In the genomic region with DNA sequence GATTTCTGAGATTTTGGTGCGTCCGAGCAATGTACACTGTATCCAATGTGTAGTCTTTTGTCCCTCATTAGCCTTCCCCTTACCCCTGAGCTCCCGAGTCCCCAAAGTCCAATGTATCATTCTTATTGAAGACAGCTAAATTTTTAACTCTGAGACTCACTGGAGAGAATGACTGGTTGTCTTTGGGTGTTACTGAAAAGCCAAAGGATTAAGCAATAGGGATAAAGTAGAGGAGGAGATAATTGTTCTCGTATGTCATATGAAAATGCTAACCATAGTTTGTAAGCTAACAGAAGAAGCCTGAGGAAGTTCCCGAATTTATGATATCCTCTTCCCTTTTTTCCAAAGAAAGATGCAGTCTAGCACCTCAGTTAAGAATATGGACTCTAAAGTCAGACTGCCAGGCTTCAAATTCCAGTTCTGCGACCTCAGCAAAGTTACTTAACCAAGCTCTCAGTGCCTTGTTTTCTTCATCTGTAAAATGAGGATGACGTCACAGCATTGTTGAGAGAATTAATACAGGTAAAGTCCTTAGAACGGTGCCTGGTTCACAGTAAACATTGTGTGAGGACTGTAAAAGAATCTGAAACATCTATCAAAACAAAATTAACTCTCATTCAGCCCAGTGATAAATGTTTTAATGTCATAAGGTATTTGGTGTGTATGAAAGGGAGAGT, we compare ENCODE assay signal across 11 cellular contexts. TPM values are rescaled to one million over a fixed set of nuclear protein-coding genes. Genes with fewer than 3 reads are reported as not detected.
DNase-seq lines count a peak whose midpoint lies in the region; ATAC-seq and TF ChIP-seq lines count a peak whose summit lies in the region.
"Had no signal": no experiment of that assay in that cellular context is flagged by ENCODE, and none has a peak within 500 bp of the region (broad histone marks: within the 10 kb centered on the region; RNA-seq: fewer than 3 reads in every experiment).

No MANE protein-coding gene starts in this region.

- TF ChIP-seq CTCF in WTC11 (IDR thresholded peaks at IDR 0.05) (no peak), gastroesophageal sphincter (IDR thresholded peaks at IDR 0.05) (no peak), glutamatergic neuron (IDR thresholded peaks at IDR 0.05; ENCODE audit: partially characterized antibody, unreplicated experiment) (no peak), testis (IDR thresholded peaks at IDR 0.05) (no peak)

- peaks cover 2% of the 10 kb centered on the region for H3K27me3 Mint-ChIP-seq in activated CD8-positive, alpha-beta memory T cell treated with anti-CD3 and anti-CD28 coated beads, Interleukin-2, amount 10 ng/mL, durations not matched to agents 7 days and 5 days
- H3K27me3 Mint-ChIP-seq in WTC11 (ENCODE audit: low read depth): no peaks in the 10 kb centered on the region; the same call in 1 of the 2 replicates
- peaks cover 0 to 8% of the 10 kb centered on the region in 2 donors for H3K27me3 Mint-ChIP-seq in stimulated activated naive B cell treated with anti-CD40 and anti-IgM and Interleukin-4, amounts not matched to agents 10 μg/mL and 1 μg/mL and 100 μg/mL, for 72 hours
- peaks cover 3% of the 10 kb centered on the region for H3K27me3 Mint-ChIP-seq in glutamatergic neuron (ENCODE audit: unreplicated experiment)

- H3K9me3 ChIP-seq in gastroesophageal sphincter (no peaks in the 10 kb centered on the region), testis (no peaks in the 10 kb centered on the region)
- H3K9me3 ChIP-seq: neutrophil, transverse colon had no signal

- H3K27me3 ChIP-seq in gastroesophageal sphincter (no peaks in the 10 kb centered on the region), testis (no peaks in the 10 kb centered on the region)
- H3K27me3 ChIP-seq: transverse colon had no signal

- CTCF ChIA-PET in activated CD8-positive, alpha-beta memory T cell treated with anti-CD3 and anti-CD28 coated beads, Interleukin-2, amount 10 ng/mL, durations not matched to agents 7 days and 5 days (lab: Charles Lee): interaction anchor here (0.9 to 15.2 kb wide), 8 partner anchors 9 to 160 kb away, joined by 3 to 216 read pairs (median 20); a partner anchor contains a TSS
- CTCF ChIA-PET in WTC11 (lab: Charles Lee): interaction anchor here (0.8 to 5.9 kb wide), 5 partner anchors 8 to 44 kb away, joined by 3 to 32 read pairs (median 7); no protein-coding TSS in a partner anchor

- peak overlapping the region; percentile 16 for H3K4me3 Mint-ChIP-seq in activated CD8-positive, alpha-beta memory T cell treated with anti-CD3 and anti-CD28 coated beads, Interleukin-2, amount 10 ng/mL, durations not matched to agents 7 days and 5 days
- peak overlapping the region; percentile 84 for H3K4me3 Mint-ChIP-seq in WTC11
- H3K4me3 Mint-ChIP-seq in stimulated activated naive B cell treated with anti-CD40 and anti-IgM and Interleukin-4, amounts not matched to agents 10 μg/mL and 1 μg/mL and 100 μg/mL, for 72 hours: no peak overlapping the region
- no peak overlapping the region for H3K4me3 Mint-ChIP-seq in glutamatergic neuron (ENCODE audit: unreplicated experiment)

- H3K4me1 Mint-ChIP-seq in activated CD8-positive, alpha-beta memory T cell treated with anti-CD3 and anti-CD28 coated beads, Interleukin-2, amount 10 ng/mL, durations not matched to agents 7 days and 5 days: peaks cover 25% of the 10 kb centered on the region
- H3K4me1 Mint-ChIP-seq in WTC11: peaks cover 25% of the 10 kb centered on the region
- peaks cover 9 to 17% of the 10 kb centered on the region in 2 donors for H3K4me1 Mint-ChIP-seq in stimulated activated naive B cell treated with anti-CD40 and anti-IgM and Interleukin-4, amounts not matched to agents 10 μg/mL and 1 μg/mL and 100 μg/mL, for 72 hours
- peaks cover 7% of the 10 kb centered on the region for H3K4me1 Mint-ChIP-seq in glutamatergic neuron (ENCODE audit: low read depth, unreplicated experiment)

- no peak overlapping the region for H3K27ac Mint-ChIP-seq in activated CD8-positive, alpha-beta memory T cell treated with anti-CD3 and anti-CD28 coated beads, Interleukin-2, amount 10 ng/mL, durations not matched to agents 7 days and 5 days
- H3K27ac Mint-ChIP-seq in WTC11 (peak overlapping the region; percentile 45; the same call in 1 of the 2 replicates), glutamatergic neuron (ENCODE audit: unreplicated experiment) (no peak overlapping the region)
- H3K27ac Mint-ChIP-seq in stimulated activated naive B cell treated with anti-CD40 and anti-IgM and Interleukin-4, amounts not matched to agents 10 μg/mL and 1 μg/mL and 100 μg/mL, for 72 hours: peak overlapping the region; percentile 9

- TF ChIP-seq POLR2A in gastroesophageal sphincter (IDR thresholded peaks at IDR 0.05) (no peak), testis (IDR thresholded peaks at IDR 0.05) (no peak)

- H3K4me1 ChIP-seq in gastroesophageal sphincter: peaks cover 4 to 42% (median 21%) of the 10 kb centered on the region in 3 donors
- peaks cover 9% of the 10 kb centered on the region for H3K4me1 ChIP-seq in testis

- no peak for DNase-seq in activated CD8-positive, alpha-beta memory T cell treated with anti-CD3 and anti-CD28 coated beads, Interleukin-2, amount 10 ng/mL, durations not matched to agents 7 days and 5 days
- DNase-seq in activated CD8-positive, alpha-beta memory T cell treated with anti-CD3 and anti-CD28 coated beads, Interleukin-2, amount 50 U/mL, for 48 hours: no peak
- no peak for DNase-seq in WTC11 (ENCODE audit: low spot score)
- no peak for DNase-seq in stimulated activated naive B cell treated with anti-CD40 and anti-IgM and Interleukin-4, amounts not matched to agents 10 μg/mL and 1 μg/mL and 100 μg/mL, for 72 hours
- DNase-seq in NCI-H2029 treated with DMSO at 0.1 percent for 48 hours (lab: John Stamatoyannopoulos, UW): no peak
- DNase-seq in glutamatergic neuron: no peak
- no peak for DNase-seq in testis
- DNase-seq: transverse colon had no signal

- peaks cover 0 to 14% of the 10 kb centered on the region in 2 donors for H3K36me3 ChIP-seq in gastroesophageal sphincter
- no peaks in the 10 kb centered on the region for H3K36me3 ChIP-seq in testis (ENCODE audit: low read depth, missing control alignments)
- H3K36me3 ChIP-seq: neutrophil, transverse colon had no signal

- intact Hi-C loops in testis (cut with DNase I; ENCODE audit: low total_unique reads): no loop called here

- H3K4me3 ChIP-seq in gastroesophageal sphincter (no peak overlapping the region), testis (no peak overlapping the region)

- no peaks in the 10 kb centered on the region for H3K36me3 Mint-ChIP-seq in activated CD8-positive, alpha-beta memory T cell treated with anti-CD3 and anti-CD28 coated beads, Interleukin-2, amount 10 ng/mL, durations not matched to agents 7 days and 5 days
- H3K36me3 Mint-ChIP-seq in WTC11 (peaks cover 10% of the 10 kb centered on the region), glutamatergic neuron (ENCODE audit: unreplicated experiment) (peaks cover 6% of the 10 kb centered on the region)
- H3K36me3 Mint-ChIP-seq in stimulated activated naive B cell treated with anti-CD40 and anti-IgM and Interleukin-4, amounts not matched to agents 10 μg/mL and 1 μg/mL and 100 μg/mL, for 72 hours: peaks cover 4 to 13% of the 10 kb centered on the region in 2 donors

- WGBS in gastroesophageal sphincter (ENCODE audit: low coverage in 1 of 2), 2 donors: 57 to 71% methylated on average over 7 to 8 of the region's 8 CpGs
- 40 to 71% methylated on average over 8 of the region's 8 CpGs for WGBS in testis, 2 donors

- H3K27ac ChIP-seq in gastroesophageal sphincter: peak overlapping the region in 3 of 4 donors; percentile 95 to 99 (median 97)
- peak overlapping the region in 1 of 2 donors; percentile 19 for H3K27ac ChIP-seq in testis
- H3K27ac ChIP-seq: neutrophil had no signal

- POLR2A ChIA-PET in WTC11 (lab: Charles Lee): interaction anchor here (0.6 kb wide), 1 partner anchor 866 kb away, joined by 9 read pairs; no protein-coding TSS in a partner anchor

- no peaks in the 10 kb centered on the region for H3K9me3 Mint-ChIP-seq in activated CD8-positive, alpha-beta memory T cell treated with anti-CD3 and anti-CD28 coated beads, Interleukin-2, amount 10 ng/mL, durations not matched to agents 7 days and 5 days (ENCODE audit: low read depth)
- peaks cover 4% of the 10 kb centered on the region; the same call in 1 of the 2 replicates for H3K9me3 Mint-ChIP-seq in WTC11
- no peaks in the 10 kb centered on the region for H3K9me3 Mint-ChIP-seq in stimulated activated naive B cell treated with anti-CD40 and anti-IgM and Interleukin-4, amounts not matched to agents 10 μg/mL and 1 μg/mL and 100 μg/mL, for 72 hours
- no peaks in the 10 kb centered on the region for H3K9me3 Mint-ChIP-seq in glutamatergic neuron (ENCODE audit: unreplicated experiment)
- H3K9me3 Mint-ChIP-seq: dendritic cell treated with granulocyte-macrophage colony-stimulating factor and Interleukin-4, amounts not matched to agents 40 ng/mL and 50 ng/mL, for 4 days had no signal

- ATAC-seq in activated CD8-positive, alpha-beta memory T cell treated with anti-CD3 and anti-CD28 coated beads, Interleukin-2, amount 10 ng/mL, durations not matched to agents 7 days and 5 days: no peak
- ATAC-seq in WTC11: no peak
- peak; percentile 2 for ATAC-seq in gastroesophageal sphincter
- ATAC-seq in stimulated activated naive B cell treated with anti-CD40 and anti-IgM and Interleukin-4, amounts not matched to agents 10 μg/mL and 1 μg/mL and 100 μg/mL, for 72 hours (replicated peaks): no peak

- TF ChIP-seq EP300 in gastroesophageal sphincter (IDR thresholded peaks at IDR 0.05): no peak

RNA-seq across cellular contexts. Expression of a gene that starts 1.6 kb away (rescaled TPM):
- total RNA-seq in activated CD8-positive, alpha-beta memory T cell treated with anti-CD3 and anti-CD28 coated beads, Interleukin-2, amount 10 ng/mL, durations not matched to agents 7 days and 5 days: 10 to 100 TPM in 1 of 2 experiments, 1 to 10 TPM in 1; 8.5 to 10.2 TPM
- 16.5 to 17.5 TPM (median 16.8 TPM) in 3 replicates for total RNA-seq in WTC11 (2021)
- 10 to 100 TPM in 3 of 4 donors, 1 to 10 TPM in 1; 7.0 to 34.9 (median 13.0) TPM for total RNA-seq in gastroesophageal sphincter
- total RNA-seq in glutamatergic neuron (ENCODE audit: unreplicated experiment): 22.8 TPM
- 10 to 100 TPM; 11.3 to 19.1 TPM for total RNA-seq in testis
- 7.4 TPM for polyA plus RNA-seq in testis (ENCODE audit: insufficient read depth, low read depth, low replicate concordance)

RNA-seq across cellular contexts. Expression of a gene that starts 39.7 kb away (rescaled TPM):
- under 1 TPM; 0.16 to 0.76 TPM for total RNA-seq in activated CD8-positive, alpha-beta memory T cell treated with anti-CD3 and anti-CD28 coated beads, Interleukin-2, amount 10 ng/mL, durations not matched to agents 7 days and 5 days
- total RNA-seq in WTC11 (2021) (0.44 to 0.64 TPM (median 0.48 TPM) in 3 replicates), gastroesophageal sphincter (10 to 100 TPM in 3 of 4 donors, 1 to 10 TPM in 1; 9.8 to 38.4 (median 22.4) TPM), glutamatergic neuron (ENCODE audit: unreplicated experiment) (0.54 TPM), testis (10 to 100 TPM in 1 of 2 donors, 1 to 10 TPM in 1; 6.0 to 10.6 TPM)
- 15.8 TPM for polyA plus RNA-seq in testis (ENCODE audit: insufficient read depth, low read depth, low replicate concordance)

RNA-seq across cellular contexts. Expression of a gene that starts 49.7 kb away (rescaled TPM):
- not detected for total RNA-seq in activated CD8-positive, alpha-beta memory T cell treated with anti-CD3 and anti-CD28 coated beads, Interleukin-2, amount 10 ng/mL, durations not matched to agents 7 days and 5 days
- total RNA-seq in WTC11 (2021) (0.46 to 0.79 TPM (median 0.71 TPM) in 3 replicates), gastroesophageal sphincter (1 to 10 TPM in 2 of 4 donors, under 1 TPM in 1, not detected in 1; 0.58 to 3.2 (median 1.2) TPM), glutamatergic neuron (ENCODE audit: unreplicated experiment) (not detected), testis (1 to 10 TPM in 1 of 2 donors, under 1 TPM in 1; 0.74 to 1.3 TPM)
- 4.4 TPM for polyA plus RNA-seq in testis (ENCODE audit: insufficient read depth, low read depth, low replicate concordance)

Comparison
In these comparisons a context has a peak if more than half of its experiments do, and no peak if none do; other contexts are left out.
1. H3K27ac Mint-ChIP-seq: peak in WTC11 (single experiment) and stimulated activated naive B cell treated with anti-CD40 and anti-IgM and Interleukin-4, amounts not matched to agents 10 μg/mL and 1 μg/mL and 100 μg/mL, for 72 hours (single experiment); none in activated CD8-positive, alpha-beta memory T cell treated with anti-CD3 and anti-CD28 coated beads, Interleukin-2, amount 10 ng/mL, durations not matched to agents 7 days and 5 days (single experiment) and glutamatergic neuron (single experiment).
2. H3K4me3 Mint-ChIP-seq: peak in activated CD8-positive, alpha-beta memory T cell treated with anti-CD3 and anti-CD28 coated beads, Interleukin-2, amount 10 ng/mL, durations not matched to agents 7 days and 5 days (single experiment) and WTC11 (single experiment); none in stimulated activated naive B cell treated with anti-CD40 and anti-IgM and Interleukin-4, amounts not matched to agents 10 μg/mL and 1 μg/mL and 100 μg/mL, for 72 hours (0 of 2) and glutamatergic neuron (single experiment).